Comparison of ENCODE assay signal across 9 cellular contexts in the genomic region with DNA sequence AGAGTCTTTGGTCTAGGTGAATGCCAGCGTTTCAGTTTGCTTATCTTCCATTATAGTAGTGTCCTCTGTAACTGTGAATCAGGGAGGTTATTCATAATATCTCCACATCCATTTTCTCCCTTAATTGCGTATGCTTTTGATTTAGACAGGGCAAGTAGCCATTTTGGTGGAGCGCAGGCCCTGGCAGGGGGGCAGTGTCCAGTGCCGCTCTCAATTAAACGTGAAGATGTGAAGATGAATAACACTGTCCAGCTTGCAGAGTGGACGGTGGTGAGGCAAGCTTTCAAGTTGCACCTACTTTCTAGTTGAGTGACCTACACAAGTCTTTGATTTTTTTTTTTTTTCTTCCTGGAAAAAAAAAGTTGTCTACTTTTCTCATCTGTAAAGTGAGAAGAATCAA. TPM values are rescaled to one million over a fixed set of nuclear protein-coding genes. Genes with fewer than 3 reads are reported as not detected.
DNase-seq lines count a peak whose midpoint lies in the region; ATAC-seq, FAIRE-seq and TF ChIP-seq lines count a peak whose summit lies in the region.
"Had no signal": no experiment of that assay in that cellular context is flagged by ENCODE, and none has a peak within 500 bp of the region (broad histone marks: within the 10 kb centered on the region; RNA-seq: fewer than 3 reads in every experiment).

No MANE protein-coding gene starts in this region.

- peaks cover 53% of the 10 kb centered on the region for H3K36me3 Mint-ChIP-seq in T-helper 1 cell treated with Interleukin-12 subunit alpha and Interleukin-12 subunit beta and Interleukin-4 antibody, amounts not matched to agents 30 μg/mL and 1 μg/mL, for 36 hours (ENCODE audit: low read depth)
- peaks cover 7% of the 10 kb centered on the region for H3K36me3 Mint-ChIP-seq in activated naive CD8-positive, alpha-beta T cell treated with anti-CD3 and anti-CD28 coated beads, Interleukin-2, amount 50 U/mL, for 24 hours (ENCODE audit: low read depth)

- no peak for ATAC-seq in activated naive CD8-positive, alpha-beta T cell treated with anti-CD3 and anti-CD28 coated beads, Interleukin-2, amount 50 U/mL, for 24 hours

- H3K27me3 ChIP-seq in subcutaneous abdominal adipose tissue (ENCODE audit: control insufficient read depth in 5 of 5, insufficient read depth in 4 of 5, low read length in 5 of 5), result no peaks in the 10 kb centered on the region

- no peak for FAIRE-seq in kidney (lab: Jason Lieb, UNC)
- FAIRE-seq in frontal cortex (lab: Jason Lieb, UNC), result no peak
- FAIRE-seq: A204.1 had no signal

- H3K9ac ChIP-seq in kidney (ENCODE audit: low read length in 2 of 2) (peak overlapping the region in 1 of 2 donors; percentile 66), subcutaneous abdominal adipose tissue (ENCODE audit: low read length in 5 of 5) (peak overlapping the region; percentile 23 to 69 (median 66))

- H3K4me1 ChIP-seq in kidney (ENCODE audit: control insufficient read depth in 1 of 2, insufficient read depth in 1 of 2, low read depth in 1 of 2, low read length in 2 of 2) (peaks cover 60 to 64% of the 10 kb centered on the region in 2 donors), subcutaneous abdominal adipose tissue (ENCODE audit: control insufficient read depth in 5 of 5, insufficient read depth in 5 of 5, low read length in 5 of 5) (peaks cover 42 to 88% (median 83%) of the 10 kb centered on the region in 5 donors)

- H3K4me1 Mint-ChIP-seq in T-helper 1 cell treated with Interleukin-12 subunit alpha and Interleukin-12 subunit beta and Interleukin-4 antibody, amounts not matched to agents 30 μg/mL and 1 μg/mL, for 36 hours (ENCODE audit: low read depth), result peaks cover 70% of the 10 kb centered on the region
- H3K4me1 Mint-ChIP-seq in activated naive CD8-positive, alpha-beta T cell treated with anti-CD3 and anti-CD28 coated beads, Interleukin-2, amount 50 U/mL, for 24 hours, result peaks cover 84% of the 10 kb centered on the region

- DNase-seq in T-helper 1 cell (no peak), kidney (no peak), NCI-H446 (lab: John Stamatoyannopoulos, UW) (no peak), T-helper 9 cell (no peak), frontal cortex (ENCODE audit: low spot score in 2 of 2) (no peak)
- DNase-seq in activated naive CD8-positive, alpha-beta T cell treated with anti-CD3 and anti-CD28 coated beads, Interleukin-2, amount 50 U/mL, for 24 hours, result no peak

- H3K9me3 ChIP-seq in kidney (ENCODE audit: control insufficient read depth in 1 of 2, low read length in 2 of 2), result no peaks in the 10 kb centered on the region
- H3K9me3 ChIP-seq in subcutaneous abdominal adipose tissue (ENCODE audit: control insufficient read depth in 5 of 5, low read length in 5 of 5), result no peaks in the 10 kb centered on the region

- H3K27ac Mint-ChIP-seq in T-helper 1 cell treated with Interleukin-12 subunit alpha and Interleukin-12 subunit beta and Interleukin-4 antibody, amounts not matched to agents 30 μg/mL and 1 μg/mL, for 36 hours, result peak overlapping the region; percentile 87
- peak overlapping the region; percentile 88 for H3K27ac Mint-ChIP-seq in activated naive CD8-positive, alpha-beta T cell treated with anti-CD3 and anti-CD28 coated beads, Interleukin-2, amount 50 U/mL, for 24 hours

- no peak for TF ChIP-seq CTCF in kidney (IDR thresholded peaks at IDR 0.05; ENCODE audit: borderline replicate concordance, extremely low read depth, insufficient read depth)

- H3K4me3 ChIP-seq in kidney (ENCODE audit: low read length in 2 of 2) (no peak overlapping the region), subcutaneous abdominal adipose tissue (ENCODE audit: low read depth in 1 of 5, low read length in 5 of 5) (peak overlapping the region in 4 of 5 donors; percentile 37 to 58 (median 46))

- H3K9me3 Mint-ChIP-seq in T-helper 1 cell treated with Interleukin-12 subunit alpha and Interleukin-12 subunit beta and Interleukin-4 antibody, amounts not matched to agents 30 μg/mL and 1 μg/mL, for 36 hours, result no peaks in the 10 kb centered on the region
- no peaks in the 10 kb centered on the region for H3K9me3 Mint-ChIP-seq in activated naive CD8-positive, alpha-beta T cell treated with anti-CD3 and anti-CD28 coated beads, Interleukin-2, amount 50 U/mL, for 24 hours

- H3K27ac ChIP-seq in kidney (ENCODE audit: low read depth in 2 of 2, low read length in 2 of 2) (peak overlapping the region; percentile 13 to 55), subcutaneous abdominal adipose tissue (ENCODE audit: low read depth, low read length) (peak overlapping the region; percentile 98)

- peak overlapping the region; percentile 98 for H3K4me3 Mint-ChIP-seq in T-helper 1 cell treated with Interleukin-12 subunit alpha and Interleukin-12 subunit beta and Interleukin-4 antibody, amounts not matched to agents 30 μg/mL and 1 μg/mL, for 36 hours
- H3K4me3 Mint-ChIP-seq in activated naive CD8-positive, alpha-beta T cell treated with anti-CD3 and anti-CD28 coated beads, Interleukin-2, amount 50 U/mL, for 24 hours, result peak overlapping the region; percentile 77

- no peaks in the 10 kb centered on the region for H3K27me3 Mint-ChIP-seq in T-helper 1 cell treated with Interleukin-12 subunit alpha and Interleukin-12 subunit beta and Interleukin-4 antibody, amounts not matched to agents 30 μg/mL and 1 μg/mL, for 36 hours (ENCODE audit: low read depth)
- H3K27me3 Mint-ChIP-seq in activated naive CD8-positive, alpha-beta T cell treated with anti-CD3 and anti-CD28 coated beads, Interleukin-2, amount 50 U/mL, for 24 hours, result no peaks in the 10 kb centered on the region

- H3K36me3 ChIP-seq in kidney (ENCODE audit: control insufficient read depth in 1 of 2, insufficient read depth in 2 of 2, low read length in 2 of 2), result no peaks in the 10 kb centered on the region
- H3K36me3 ChIP-seq in subcutaneous abdominal adipose tissue (ENCODE audit: control insufficient read depth in 5 of 5, insufficient read depth in 5 of 5, low read length in 5 of 5), result peaks cover 0 to 6% (median 3%) of the 10 kb centered on the region in 5 donors

- intact Hi-C loops in kidney (cut with DNase I), result loop anchor here (5.0 kb wide), 1 partner anchor 44 kb away; no protein-coding TSS in a partner anchor

RNA-seq across cellular contexts. Expression of gene TSPAN14, which starts 4.5 kb away (rescaled TPM):
- total RNA-seq in kidney (183 TPM), frontal cortex (17.9 TPM)
- polyA plus RNA-seq in kidney (ENCODE audit: insufficient read depth, low read depth, low replicate concordance), result 36.8 TPM

RNA-seq across cellular contexts. Expression of gene PRXL2A, which starts 50.3 kb away (rescaled TPM):
- total RNA-seq in kidney, result 69.4 TPM
- 101 TPM for polyA plus RNA-seq in kidney (ENCODE audit: insufficient read depth, low read depth, low replicate concordance)
- total RNA-seq in frontal cortex, result 80.3 TPM

Comparison
In these comparisons a context has a peak if more than half of its experiments do, and no peak if none do; other contexts are left out.
1. H3K4me3 ChIP-seq: peak in subcutaneous abdominal adipose tissue (4 of 5); none in kidney (0 of 2).